In the genomic region with DNA sequence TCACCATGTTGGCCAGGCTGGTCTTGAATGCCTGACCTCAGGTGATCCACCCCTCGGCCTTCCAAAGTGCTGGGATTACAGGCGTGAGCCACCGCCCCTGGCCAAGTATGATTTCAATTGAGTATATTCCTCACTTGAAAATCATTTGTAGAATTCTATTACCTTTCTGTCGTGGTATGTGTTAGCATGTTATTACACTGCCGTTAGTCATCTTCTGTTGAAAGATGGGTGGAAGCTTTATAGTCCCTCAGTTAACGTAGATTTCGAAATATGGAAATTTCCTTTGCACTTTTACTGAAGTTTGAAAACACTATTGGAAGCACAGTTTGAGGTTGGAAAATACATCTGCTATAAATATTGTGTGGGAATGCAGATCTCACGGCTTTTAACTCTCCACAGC, we compare ENCODE assay signal across 12 cellular contexts. TPM values are rescaled to one million over a fixed set of nuclear protein-coding genes. Genes with fewer than 3 reads are reported as not detected.
A peak's percentile ranks its signal among the peaks of the same experiment; 100 is the strongest.
DNase-seq lines count a peak whose midpoint lies in the region; FAIRE-seq and TF ChIP-seq lines count a peak whose summit lies in the region.
"Had no signal": no experiment of that assay in that cellular context is flagged by ENCODE, and none has a peak within 500 bp of the region (broad histone marks: within the 10 kb centered on the region; RNA-seq: fewer than 3 reads in every experiment).

No MANE protein-coding gene starts in this region.

- no peak overlapping the region for H3K4me2 ChIP-seq in MM.1S (ENCODE audit: low read depth, low read length)

- no peaks in the 10 kb centered on the region for H4K20me1 ChIP-seq in MM.1S (ENCODE audit: insufficient read depth, low read length)

- CTCF ChIA-PET in activated CD4-positive, alpha-beta memory T cell treated with anti-CD3 and anti-CD28 coated beads, Interleukin-2, amount 10 ng/mL, durations not matched to agents 7 days and 5 days (lab: Charles Lee): interaction anchor here (0.5 to 7.0 kb wide), 3 partner anchors 74 to 578 kb away, joined by 3 to 42 read pairs (median 3); a partner anchor contains a TSS

- peak overlapping the region; percentile 25 for H3K4me3 Mint-ChIP-seq in activated CD4-positive, alpha-beta memory T cell treated with anti-CD3 and anti-CD28 coated beads, Interleukin-2, amount 10 ng/mL, durations not matched to agents 7 days and 5 days
- H3K4me3 Mint-ChIP-seq: neural crest cell had no signal

- peak overlapping the region; percentile 92 for H3K27ac Mint-ChIP-seq in activated CD4-positive, alpha-beta memory T cell treated with anti-CD3 and anti-CD28 coated beads, Interleukin-2, amount 10 ng/mL, durations not matched to agents 7 days and 5 days

- H3K4me1 Mint-ChIP-seq in activated CD4-positive, alpha-beta memory T cell treated with anti-CD3 and anti-CD28 coated beads, Interleukin-2, amount 10 ng/mL, durations not matched to agents 7 days and 5 days: peaks cover 36% of the 10 kb centered on the region
- H3K4me1 Mint-ChIP-seq: neural crest cell had no signal

- no peak overlapping the region for H3K9ac ChIP-seq in kidney (ENCODE audit: low read length in 2 of 2)
- no peak overlapping the region for H3K9ac ChIP-seq in MM.1S (ENCODE audit: low read length)

- no peaks in the 10 kb centered on the region for H3K27me3 Mint-ChIP-seq in activated CD4-positive, alpha-beta memory T cell treated with anti-CD3 and anti-CD28 coated beads, Interleukin-2, amount 10 ng/mL, durations not matched to agents 7 days and 5 days

- POLR2A ChIA-PET in activated CD4-positive, alpha-beta memory T cell treated with anti-CD3 and anti-CD28 coated beads, Interleukin-2, amount 10 ng/mL, durations not matched to agents 7 days and 5 days (lab: Charles Lee): interaction anchor here (1.0 to 5.0 kb wide), 5 partner anchors 13 to 191 kb away, joined by 4 to 69 read pairs (median 5); a partner anchor contains a TSS

- H3K27ac ChIP-seq in kidney (ENCODE audit: low read depth in 2 of 2, low read length in 2 of 2) (no peak overlapping the region), MM.1S (ENCODE audit: low read length) (no peak overlapping the region)

- no peaks in the 10 kb centered on the region for H3K79me2 ChIP-seq in MM.1S (ENCODE audit: low read length)

- TF ChIP-seq CTCF in fibroblast of the aortic adventitia (IDR thresholded peaks at IDR 0.05; ENCODE audit: insufficient read depth, low read length): no peak
- TF ChIP-seq CTCF in kidney (IDR thresholded peaks at IDR 0.05; ENCODE audit: borderline replicate concordance, extremely low read depth, insufficient read depth): no peak
- TF ChIP-seq CTCF in MM.1S (IDR thresholded peaks at IDR 0.05; ENCODE audit: low read length): no peak

- no peak for FAIRE-seq in kidney (lab: Jason Lieb, UNC)

- no peak overlapping the region for H3K4me3 ChIP-seq in fibroblast of the aortic adventitia (ENCODE audit: low read depth, low read length)
- H3K4me3 ChIP-seq in kidney (ENCODE audit: low read length in 2 of 2): no peak overlapping the region
- H3K4me3 ChIP-seq in MM.1S (ENCODE audit: low read length): no peak overlapping the region

- no peaks in the 10 kb centered on the region for H3F3A ChIP-seq in MM.1S (ENCODE audit: insufficient read depth, low read length)

- H3K9me3 ChIP-seq in kidney (ENCODE audit: control insufficient read depth in 1 of 2, low read length in 2 of 2) (no peaks in the 10 kb centered on the region), MM.1S (replicated peaks; ENCODE audit: insufficient read depth, low read length) (no peaks in the 10 kb centered on the region)

- in situ Hi-C loops in ACHN (cut with HindIII; ENCODE audit: low pct_ligation_motif_present, low pct_unique_long_range_greater_than_20kb, low sequenced_read_pairs): no loop called here

- intact Hi-C loops in kidney (cut with DNase I) (no loop called here), cardiac septum (cut with DNase I) (no loop called here)

- H3K36me3 Mint-ChIP-seq in activated CD4-positive, alpha-beta memory T cell treated with anti-CD3 and anti-CD28 coated beads, Interleukin-2, amount 10 ng/mL, durations not matched to agents 7 days and 5 days (ENCODE audit: low read depth): peaks cover 12% of the 10 kb centered on the region

- DNase-seq in ACHN: peak; percentile 59
- DNase-seq in GM04504 (ENCODE audit: low read depth): peak; percentile 88
- DNase-seq in activated CD4-positive, alpha-beta memory T cell treated with anti-CD3 and anti-CD28 coated beads, Interleukin-2, amount 10 ng/mL, durations not matched to agents 7 days and 5 days: no peak
- peak; percentile 91 for DNase-seq in fibroblast of the aortic adventitia (ENCODE audit: low read depth)
- no peak for DNase-seq in kidney
- DNase-seq in DMS53 (lab: John Stamatoyannopoulos, UW): no peak
- DNase-seq in MM.1S: no peak
- no peak for DNase-seq in cardiac septum (ENCODE audit: low spot score)
- DNase-seq: DMS153, H7, NCI-H526 treated with DMSO at 0.1 percent for 48 hours had no signal

- H3K9me3 Mint-ChIP-seq in activated CD4-positive, alpha-beta memory T cell treated with anti-CD3 and anti-CD28 coated beads, Interleukin-2, amount 10 ng/mL, durations not matched to agents 7 days and 5 days: no peaks in the 10 kb centered on the region
- H3K9me3 Mint-ChIP-seq: neural crest cell had no signal

- no peaks in the 10 kb centered on the region for H3K9me2 ChIP-seq in MM.1S (replicated peaks; ENCODE audit: insufficient read depth, low read length)

- no peaks in the 10 kb centered on the region for H3K4me1 ChIP-seq in kidney (ENCODE audit: control insufficient read depth in 1 of 2, insufficient read depth in 1 of 2, low read depth in 1 of 2, low read length in 2 of 2)
- H3K4me1 ChIP-seq in MM.1S (ENCODE audit: low read length): no peaks in the 10 kb centered on the region

- H3K27me3 ChIP-seq in MM.1S (replicated peaks; ENCODE audit: insufficient read depth, low read length): no peaks in the 10 kb centered on the region

- H2AFZ ChIP-seq in MM.1S (ENCODE audit: low read length): no peak overlapping the region

- H3K36me3 ChIP-seq in kidney (ENCODE audit: control insufficient read depth in 1 of 2, insufficient read depth in 2 of 2, low read length in 2 of 2): peaks cover 0 to under 1% of the 10 kb centered on the region in 2 donors
- no peaks in the 10 kb centered on the region for H3K36me3 ChIP-seq in MM.1S (replicated peaks; ENCODE audit: insufficient read depth, low read length)

RNA-seq across cellular contexts. Expression of a gene that starts 14.7 kb away (rescaled TPM):
- 10 to 100 TPM; 63.4 to 67.2 TPM for total RNA-seq in activated CD4-positive, alpha-beta memory T cell treated with anti-CD3 and anti-CD28 coated beads, Interleukin-2, amount 10 ng/mL, durations not matched to agents 7 days and 5 days
- total RNA-seq in fibroblast of the aortic adventitia (ENCODE audit: low replicate concordance) (49.5 and 176 TPM in 2 replicates), kidney (40.4 TPM), cardiac septum (28.8 TPM)
- 33.4 TPM for polyA plus RNA-seq in kidney (ENCODE audit: insufficient read depth, low read depth, low replicate concordance)

RNA-seq across cellular contexts. Expression of a gene that starts 33.5 kb away (rescaled TPM):
- total RNA-seq in activated CD4-positive, alpha-beta memory T cell treated with anti-CD3 and anti-CD28 coated beads, Interleukin-2, amount 10 ng/mL, durations not matched to agents 7 days and 5 days: 10 to 100 TPM; 52.7 to 56.7 TPM
- total RNA-seq in fibroblast of the aortic adventitia (ENCODE audit: low replicate concordance) (56.8 and 69.0 TPM in 2 replicates), kidney (66.1 TPM), cardiac septum (43.9 TPM)
- 37.9 TPM for polyA plus RNA-seq in kidney (ENCODE audit: insufficient read depth, low read depth, low replicate concordance)

Comparison
In these comparisons a context has a peak if more than half of its experiments do, and no peak if none do; other contexts are left out.
1. DNase-seq: peak in ACHN (single experiment), GM04504 (single experiment) and fibroblast of the aortic adventitia (single experiment); none in activated CD4-positive, alpha-beta memory T cell treated with anti-CD3 and anti-CD28 coated beads, Interleukin-2, amount 10 ng/mL, durations not matched to agents 7 days and 5 days (single experiment), kidney (single experiment), DMS53 (single experiment), MM.1S (single experiment) and cardiac septum (single experiment).